ENCODE assay signal across 7 cellular contexts in the genomic region with DNA sequence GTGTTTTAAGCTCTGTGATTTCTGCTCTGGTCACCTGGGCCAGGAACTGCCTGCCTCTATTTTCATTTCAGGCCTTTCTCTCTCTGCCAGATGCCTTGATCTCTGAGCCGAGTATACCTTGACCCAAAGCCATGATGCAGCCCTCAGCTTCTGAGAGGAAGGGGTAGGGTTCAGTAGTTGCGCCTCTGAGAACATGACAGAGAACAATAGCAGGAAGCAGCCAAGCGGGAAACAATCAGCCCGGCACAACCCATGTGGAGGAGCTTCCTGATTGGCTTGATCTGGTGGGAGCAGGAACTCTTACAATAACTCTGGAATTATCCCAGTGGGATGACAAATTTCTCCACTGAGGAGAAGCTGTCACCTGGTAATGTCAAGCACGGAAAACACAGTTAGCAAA.
DNase-seq lines count a peak whose midpoint lies in the region; ATAC-seq and TF ChIP-seq lines count a peak whose summit lies in the region.

No MANE protein-coding gene starts in this region.

- H3K4me3 Mint-ChIP-seq in stimulated activated naive CD8-positive, alpha-beta T cell treated with anti-CD3 and anti-CD28 coated beads, Interleukin-15, Interleukin-2, amounts not matched to agents 100 ng/mL and 50 ng/mL, for 24 hours: no peak overlapping the region

- no peak for TF ChIP-seq CTCF in BE2C (IDR thresholded peaks at IDR 0.05; ENCODE audit: low read depth, low read length)

- H3K9me3 ChIP-seq in BE2C: no peaks in the 10 kb centered on the region; the same call in 1 of the 2 replicates

- ATAC-seq in GM19467 (IDR thresholded peaks at IDR 0.05; ENCODE audit: unreplicated experiment) (peak; percentile 58), HG03139 (IDR thresholded peaks at IDR 0.05; ENCODE audit: unreplicated experiment) (peak; percentile 81)

- H3K36me3 ChIP-seq in BE2C: no peaks in the 10 kb centered on the region

- no peaks in the 10 kb centered on the region for H3K9me3 Mint-ChIP-seq in stimulated activated naive CD8-positive, alpha-beta T cell treated with anti-CD3 and anti-CD28 coated beads, Interleukin-15, Interleukin-2, amounts not matched to agents 100 ng/mL and 50 ng/mL, for 24 hours

- H3K27ac Mint-ChIP-seq in stimulated activated naive CD8-positive, alpha-beta T cell treated with anti-CD3 and anti-CD28 coated beads, Interleukin-15, Interleukin-2, amounts not matched to agents 100 ng/mL and 50 ng/mL, for 24 hours: peak overlapping the region; percentile 12

- H3K4me1 Mint-ChIP-seq in stimulated activated naive CD8-positive, alpha-beta T cell treated with anti-CD3 and anti-CD28 coated beads, Interleukin-15, Interleukin-2, amounts not matched to agents 100 ng/mL and 50 ng/mL, for 24 hours (ENCODE audit: low read depth): peaks cover 8% of the 10 kb centered on the region

- no peaks in the 10 kb centered on the region for H3K36me3 Mint-ChIP-seq in stimulated activated naive CD8-positive, alpha-beta T cell treated with anti-CD3 and anti-CD28 coated beads, Interleukin-15, Interleukin-2, amounts not matched to agents 100 ng/mL and 50 ng/mL, for 24 hours (ENCODE audit: low read depth)

- H3K4me1 ChIP-seq in BE2C: no peaks in the 10 kb centered on the region

- H3K4me3 ChIP-seq in BE2C (ENCODE audit: low read depth, low read length): no peak overlapping the region

- H3K27me3 ChIP-seq in BE2C: no peaks in the 10 kb centered on the region

- DNase-seq in globus pallidus (ENCODE audit: low spot score) (peak; percentile 60), BE2C (no peak), COLO668 (lab: John Stamatoyannopoulos, UW; ENCODE audit: unreplicated experiment) (no peak), OCI-M1 (lab: John Stamatoyannopoulos, UW) (no peak)

- no peaks in the 10 kb centered on the region for H3K27me3 Mint-ChIP-seq in stimulated activated naive CD8-positive, alpha-beta T cell treated with anti-CD3 and anti-CD28 coated beads, Interleukin-15, Interleukin-2, amounts not matched to agents 100 ng/mL and 50 ng/mL, for 24 hours
